ENCODE assay signal across 14 cellular contexts in genomic region chr1:198612471-198613265, GRCh38. TPM values are rescaled to one million over a fixed set of nuclear protein-coding genes. Genes with fewer than 3 reads are reported as not detected.
DNase-seq lines count a peak whose midpoint lies in the region; ATAC-seq, FAIRE-seq and TF ChIP-seq lines count a peak whose summit lies in the region.
"Had no signal": no experiment of that assay in that cellular context is flagged by ENCODE, and none has a peak within 500 bp of the region (broad histone marks: within the 10 kb centered on the region; RNA-seq: fewer than 3 reads in every experiment).

No MANE protein-coding gene starts in this region.

- H3K9me3 Mint-ChIP-seq in activated T-cell treated with anti-CD3 and anti-CD28 coated beads, Interleukin-2, amount 50 U/mL, for 24 hours, result no peaks in the 10 kb centered on the region
- H3K9me3 Mint-ChIP-seq in stimulated activated naive CD8-positive, alpha-beta T cell treated with anti-CD3 and anti-CD28 coated beads, Interleukin-15, amount 100 ng/mL, for 72 hours, result no peaks in the 10 kb centered on the region
- H3K9me3 Mint-ChIP-seq in WTC11, result no peaks in the 10 kb centered on the region

- H3K27me3 ChIP-seq in K562 (ENCODE audit: control insufficient read depth in 2 of 2, insufficient read depth in 2 of 2, low read length in 2 of 2), result no peaks in the 10 kb centered on the region
- H3K27me3 ChIP-seq: tibial artery had no signal

- no peak overlapping the region for H3K4me3 ChIP-seq in K562
- H3K4me3 ChIP-seq: tibial artery had no signal

- peak overlapping the region; percentile 52 for H2AFZ ChIP-seq in K562 (ENCODE audit: low read depth, low read length)
- H2AFZ ChIP-seq: parathyroid adenoma had no signal

- no peak overlapping the region for H3K9ac ChIP-seq in K562 (ENCODE audit: insufficient read depth in 1 of 2, low read depth in 2 of 2, low read length in 2 of 2)
- H3K9ac ChIP-seq: parathyroid adenoma had no signal

- no peaks in the 10 kb centered on the region for H3K27me3 Mint-ChIP-seq in activated T-cell treated with anti-CD3 and anti-CD28 coated beads, Interleukin-2, amount 50 U/mL, for 24 hours
- H3K27me3 Mint-ChIP-seq in stimulated activated naive CD8-positive, alpha-beta T cell treated with anti-CD3 and anti-CD28 coated beads, Interleukin-15, amount 100 ng/mL, for 72 hours, result no peaks in the 10 kb centered on the region
- no peaks in the 10 kb centered on the region for H3K27me3 Mint-ChIP-seq in WTC11 (ENCODE audit: low read depth)

- peaks cover 78% of the 10 kb centered on the region for H3K4me1 Mint-ChIP-seq in activated T-cell treated with anti-CD3 and anti-CD28 coated beads, Interleukin-2, amount 50 U/mL, for 24 hours (ENCODE audit: low read depth)
- H3K4me1 Mint-ChIP-seq in stimulated activated naive CD8-positive, alpha-beta T cell treated with anti-CD3 and anti-CD28 coated beads, Interleukin-15, amount 100 ng/mL, for 72 hours, result peaks cover 83% of the 10 kb centered on the region
- H3K4me1 Mint-ChIP-seq in WTC11, result no peaks in the 10 kb centered on the region

- no TSS peak for BruUV-seq in K562 (replicated peaks; lab: Mats Ljungman, UMichigan)

- H3K36me3 ChIP-seq in K562 (ENCODE audit: control insufficient read depth, insufficient read depth, low read length), result no peaks in the 10 kb centered on the region
- H3K36me3 ChIP-seq: tibial artery had no signal

- no peak for TF ChIP-seq POLR2A in K562 (conservative IDR thresholded peaks at IDR 0.05)

- H3K4me3 Mint-ChIP-seq in activated T-cell treated with anti-CD3 and anti-CD28 coated beads, Interleukin-2, amount 50 U/mL, for 24 hours, result peak overlapping the region; percentile 76
- peak overlapping the region; percentile 85 to 95 for H3K4me3 Mint-ChIP-seq in stimulated activated naive CD8-positive, alpha-beta T cell treated with anti-CD3 and anti-CD28 coated beads, Interleukin-15, amount 100 ng/mL, for 72 hours
- H3K4me3 Mint-ChIP-seq in WTC11, result no peak overlapping the region

- POLR2A ChIA-PET in K562 (lab: Yijun Ruan, JAX) (no interaction called here), WTC11 (lab: Charles Lee) (no interaction called here)

- peak; percentile 45 for ATAC-seq in HG03521 (IDR thresholded peaks at IDR 0.05; ENCODE audit: unreplicated experiment)
- ATAC-seq in K562, result no peak
- ATAC-seq in stimulated activated naive CD8-positive, alpha-beta T cell treated with anti-CD3 and anti-CD28 coated beads, Interleukin-15, amount 100 ng/mL, for 72 hours, result peak; percentile 53
- ATAC-seq in WTC11, result no peak
- ATAC-seq: Panc1 had no signal

- no peak for TF ChIP-seq EP300 in K562 (IDR thresholded peaks at IDR 0.05; ENCODE audit: low read length)

- no peak overlapping the region for H3K4me2 ChIP-seq in K562 (ENCODE audit: insufficient read depth, low read length)

- DNase-seq in activated T-cell treated with anti-CD3 and anti-CD28 coated beads, Interleukin-2, amount 50 U/mL, for 24 hours, result no peak
- DNase-seq in activated T-cell treated with anti-CD3 and anti-CD28 coated beads, Interleukin-2, amount 50 U/mL, for 48 hours, result no peak
- DNase-seq in K562 (ENCODE audit: extremely low read depth in 1 of 4, low spot score in 3 of 4), result no peak
- no peak for DNase-seq in stimulated activated naive CD8-positive, alpha-beta T cell treated with anti-CD3 and anti-CD28 coated beads, Interleukin-15, amount 100 ng/mL, for 72 hours
- DNase-seq in WTC11 (ENCODE audit: low spot score), result no peak
- DNase-seq in A172 (ENCODE audit: low spot score), result no peak
- no peak for DNase-seq in HuH-7.5 (ENCODE audit: low spot score)
- DNase-seq: amniotic stem cell, NCI-H1105 treated with DMSO at 0.1 percent for 48 hours, tibial artery had no signal

- H3K4me1 ChIP-seq in K562 (replicated peaks in 1 of 2; ENCODE audit: control insufficient read depth in 2 of 2, insufficient read depth in 2 of 2, low read length in 2 of 2), result peaks cover 0 to 9% of the 10 kb centered on the region in 2 experiments; a peak in 3 of 5 replicates
- H3K4me1 ChIP-seq: parathyroid adenoma, tibial artery had no signal

- no peaks in the 10 kb centered on the region for H4K20me1 ChIP-seq in K562 (replicated peaks; ENCODE audit: control insufficient read depth, insufficient read depth, low read length)

- peaks cover 12% of the 10 kb centered on the region for H3K36me3 Mint-ChIP-seq in activated T-cell treated with anti-CD3 and anti-CD28 coated beads, Interleukin-2, amount 50 U/mL, for 24 hours (ENCODE audit: low read depth)
- H3K36me3 Mint-ChIP-seq in WTC11, result no peaks in the 10 kb centered on the region

- TF ChIP-seq CTCF in K562 (IDR thresholded peaks at IDR 0.05 in 2 of 3, conservative IDR thresholded peaks at IDR 0.05 in 1 of 3; ENCODE audit: insufficient read depth in 2 of 3, low read depth in 1 of 3, low read length in 3 of 3) (no peak), WTC11 (IDR thresholded peaks at IDR 0.05) (no peak)

- H3K79me2 ChIP-seq in K562 (ENCODE audit: control insufficient read depth, insufficient read depth, low read length), result no peaks in the 10 kb centered on the region
- H3K79me2 ChIP-seq: parathyroid adenoma had no signal

- H3K27ac ChIP-seq in K562 (ENCODE audit: extremely low read depth, low read depth, low read length), result no peak overlapping the region
- H3K27ac ChIP-seq: parathyroid adenoma, tibial artery had no signal

- peak overlapping the region; percentile 97 for H3K27ac Mint-ChIP-seq in activated T-cell treated with anti-CD3 and anti-CD28 coated beads, Interleukin-2, amount 50 U/mL, for 24 hours
- H3K27ac Mint-ChIP-seq in stimulated activated naive CD8-positive, alpha-beta T cell treated with anti-CD3 and anti-CD28 coated beads, Interleukin-15, amount 100 ng/mL, for 72 hours, result peak overlapping the region; percentile 98 to 100
- H3K27ac Mint-ChIP-seq in WTC11, result no peak overlapping the region

- CTCF ChIA-PET in K562 (lab: Yijun Ruan, JAX; ENCODE audit: low intra/inter-chr PET ratio), result no interaction called here
- CTCF ChIA-PET in WTC11 (lab: Charles Lee), result no interaction called here

- no peak for FAIRE-seq in K562 (lab: Jason Lieb, UNC)
- FAIRE-seq: keratinocyte had no signal

- no peaks in the 10 kb centered on the region for H3K9me3 ChIP-seq in K562 (replicated peaks; ENCODE audit: control insufficient read depth, insufficient read depth, low read depth, low read length)
- H3K9me3 ChIP-seq: tibial artery had no signal

- TF ChIP-seq RAD21 in K562 (CRISPR knock-in tag; conservative IDR thresholded peaks at IDR 0.05 in 1 of 2, IDR thresholded peaks at IDR 0.05 in 1 of 2), result no peak

- intact Hi-C loops in K562 (cut with micrococcal nuclease), result no loop called here

- WGBS in K562 (ENCODE audit: insufficient coverage, low coverage, missing lambda C conversion rate), result 42% methylated on average over 6 of the region's 6 CpGs

- in situ Hi-C loops in K562 (cut with MboI), result no loop called here

- no peaks in the 10 kb centered on the region for H3K9me1 ChIP-seq in K562 (ENCODE audit: control insufficient read depth, insufficient read depth, low read length)

TF ChIP-seq in WTC11, 78 proteins besides CTCF, POLR2A, EP300 and RAD21 (continues in another document):
- no peak for TF ChIP-seq USF1 (CRISPR knock-in tag; IDR thresholded peaks at IDR 0.05)
- no peak for TF ChIP-seq SMAD4 (CRISPR knock-in tag; IDR thresholded peaks at IDR 0.05)
- no peak for TF ChIP-seq ZNF425 (CRISPR knock-in tag; conservative IDR thresholded peaks at IDR 0.05)
- no peak for TF ChIP-seq NR2C2 (CRISPR knock-in tag; IDR thresholded peaks at IDR 0.05)
- TF ChIP-seq SMAD3 (CRISPR knock-in tag; IDR thresholded peaks at IDR 0.05; ENCODE audit: borderline replicate concordance), result no peak
- TF ChIP-seq ZNF423 (CRISPR knock-in tag; IDR thresholded peaks at IDR 0.05), result no peak

RNA-seq across cellular contexts. Expression of gene PTPRC, which starts 26.2 kb away (rescaled TPM):
- total RNA-seq in K562 (2011; cell fraction: chromatin; rRNA removed; ENCODE audit: low replicate concordance), result 30.9 and 123 TPM in 2 replicates
- 20.2 and 42.1 TPM in 2 replicates for total RNA-seq in K562 (2011; cell fraction: nucleolus; rRNA removed)
- total RNA-seq in K562 (2011; cell fraction: nucleoplasm; rRNA removed), result 71.2 and 74.3 TPM in 2 replicates
- total RNA-seq in K562 (2014; rRNA removed), result 44.4 and 55.8 TPM in 2 replicates
- 107 and 112 TPM in 2 replicates for total RNA-seq in K562 (2014; rRNA removed; fragmentation: Illumina TruSeq; extraction: Trizol)
- total RNA-seq in K562 (2015; rRNA removed; fragmentation: Illumina TruSeq; extraction: Trizol), result 95.3 and 105 TPM in 2 replicates
- 62.9 and 67.6 TPM in 2 replicates for total RNA-seq in K562 (2021)
- 7.1 and 21.8 TPM in 2 replicates for polyA plus RNA-seq in K562 (2011; rRNA removed)
- polyA plus RNA-seq in K562 (2011; cell fraction: cytosol; rRNA removed), result 3.1 and 12.6 TPM in 2 replicates
- polyA plus RNA-seq in K562 (2011; cell fraction: nucleus; rRNA removed), result 4.3 and 14.6 TPM in 2 replicates
- polyA plus RNA-seq in K562 (2012), result 41.4 and 61.2 TPM in 2 replicates
- polyA plus RNA-seq in K562 (2014; fragmentation: Illumina TruSeq; extraction: Trizol), result 73.5 and 86.1 TPM in 2 replicates
- polyA plus RNA-seq in K562 (2014; fragmentation: Nextera tagmentation; extraction: Ambion mirVana), result 10 to 100 TPM; 38.8 to 65.1 TPM
- 49.1 and 51.1 TPM in 2 replicates for polyA plus RNA-seq in K562 (2014; rRNA removed)
- polyA minus RNA-seq in K562 (2011; rRNA and poly(A)+ RNA removed), result 12.3 and 47.6 TPM in 2 replicates
- polyA minus RNA-seq in K562 (2011; cell fraction: cytosol; rRNA and poly(A)+ RNA removed), result 5.2 and 12.3 TPM in 2 replicates
- polyA minus RNA-seq in K562 (2011; cell fraction: nucleus; rRNA and poly(A)+ RNA removed), result 7.1 and 45.3 TPM in 2 replicates
- total RNA-seq in WTC11 (2021), result 0.71 to 1.4 TPM (median 1.2 TPM) in 3 replicates
- 2.8 and 3.1 TPM in 2 replicates for total RNA-seq in A172 (2014; rRNA removed; shearing (Covaris generic))
- polyA plus RNA-seq: keratinocyte had no signal

Comparison
In these comparisons a context has a peak if more than half of its experiments do, and no peak if none do; other contexts are left out.
1. ATAC-seq: peak in HG03521 (single experiment) and stimulated activated naive CD8-positive, alpha-beta T cell treated with anti-CD3 and anti-CD28 coated beads, Interleukin-15, amount 100 ng/mL, for 72 hours (single experiment); none in K562 (single experiment) and WTC11 (single experiment).